In genomic region chr20:4101910-4102309, GRCh38 we compare ENCODE assay signal across 9 cellular contexts. TPM values are rescaled to one million over a fixed set of nuclear protein-coding genes. Genes with fewer than 3 reads are reported as not detected.
DNase-seq lines count a peak whose midpoint lies in the region; ATAC-seq and TF ChIP-seq lines count a peak whose summit lies in the region.
"Had no signal": no experiment of that assay in that cellular context is flagged by ENCODE, and none has a peak within 500 bp of the region (broad histone marks: within the 10 kb centered on the region; RNA-seq: fewer than 3 reads in every experiment).

No MANE protein-coding gene starts in this region.

- no peaks in the 10 kb centered on the region for H3K27me3 ChIP-seq in ACC112 (ENCODE audit: insufficient read depth, low read length)
- H3K27me3 ChIP-seq in IMR-90 (ENCODE audit: control insufficient read depth, insufficient read depth, low read length) = no peaks in the 10 kb centered on the region
- no peaks in the 10 kb centered on the region for H3K27me3 ChIP-seq in smooth muscle cell (ENCODE audit: low read depth)
- H3K27me3 ChIP-seq in left lung = no peaks in the 10 kb centered on the region
- no peaks in the 10 kb centered on the region for H3K27me3 ChIP-seq in hepatocyte
- H3K27me3 ChIP-seq: BLaER1 had no signal

- no peak overlapping the region for H3K18ac ChIP-seq in IMR-90 (ENCODE audit: low read depth, low read length)

- no peak for ATAC-seq in IMR-90 (ENCODE audit: low read depth)
- ATAC-seq in left lung = no peak

- H2AK9ac ChIP-seq in IMR-90 (replicated peaks; ENCODE audit: low read depth, low read length, poor library complexity) = no peak overlapping the region

- dilution Hi-C loops in IMR-90 (cut with HindIII; ENCODE audit: low sequenced_read_pairs, unreplicated experiment) = no loop called here

- H4K8ac ChIP-seq in IMR-90 (ENCODE audit: low read depth in 2 of 2, low read length in 2 of 2) = no peak overlapping the region

- no peaks in the 10 kb centered on the region for H3K79me1 ChIP-seq in IMR-90 (ENCODE audit: low read depth in 1 of 2, low read length in 2 of 2)

- no peak for DNase-seq in IMR-90
- DNase-seq in epithelial cell of prostate (ENCODE audit: low read depth, low spot score) = no peak
- DNase-seq in smooth muscle cell (lab: John Stamatoyannopoulos, UW; ENCODE audit: unreplicated experiment) = no peak
- no peak for DNase-seq in left lung
- no peak for DNase-seq in hepatocyte (ENCODE audit: low spot score)
- DNase-seq: AML-193; CD4-positive, CD25-positive, alpha-beta regulatory T cell had no signal

- H3K36me3 ChIP-seq in ACC112 (ENCODE audit: insufficient read depth, low read length) (no peaks in the 10 kb centered on the region), IMR-90 (ENCODE audit: control insufficient read depth, insufficient read depth, low read length) (no peaks in the 10 kb centered on the region), smooth muscle cell (ENCODE audit: low read depth) (no peaks in the 10 kb centered on the region), left lung (no peaks in the 10 kb centered on the region), hepatocyte (replicated peaks; ENCODE audit: insufficient read depth, low read depth) (no peaks in the 10 kb centered on the region)
- H3K36me3 ChIP-seq: BLaER1 had no signal

- H3K4ac ChIP-seq in IMR-90 (ENCODE audit: low read depth, low read length) = no peak overlapping the region

- H4K91ac ChIP-seq in IMR-90 (ENCODE audit: insufficient read depth, low read depth, low read length) = no peak overlapping the region

- H3K9me3 ChIP-seq in IMR-90 (ENCODE audit: control insufficient read depth, insufficient read depth, low read length) = no peaks in the 10 kb centered on the region
- H3K9me3 ChIP-seq in smooth muscle cell (replicated peaks; ENCODE audit: low read depth) = no peaks in the 10 kb centered on the region
- no peaks in the 10 kb centered on the region for H3K9me3 ChIP-seq in left lung
- no peaks in the 10 kb centered on the region for H3K9me3 ChIP-seq in hepatocyte (ENCODE audit: low read depth)
- H3K9me3 ChIP-seq: BLaER1 had no signal

- no peak for TF ChIP-seq POLR2A in IMR-90 (IDR thresholded peaks at IDR 0.05; ENCODE audit: low read depth, low read length)

- peaks cover 9% of the 10 kb centered on the region for H3K9me1 ChIP-seq in IMR-90 (ENCODE audit: insufficient read depth, low read length)

- no peak overlapping the region for H3K23ac ChIP-seq in IMR-90 (ENCODE audit: low read depth, low read length)

- H3K27ac ChIP-seq in ACC112 (ENCODE audit: low read depth, low read length) (peak overlapping the region; percentile 80), IMR-90 (ENCODE audit: insufficient read depth, low read length) (no peak overlapping the region), epithelial cell of prostate (peak overlapping the region; percentile 49), smooth muscle cell (ENCODE audit: low read depth) (peak overlapping the region; percentile 48), left lung (no peak overlapping the region), hepatocyte (no peak overlapping the region)
- H3K27ac ChIP-seq: BLaER1 had no signal

- H3K4me2 ChIP-seq in IMR-90 (ENCODE audit: low read depth, low read length) = no peak overlapping the region
- H3K4me2 ChIP-seq in smooth muscle cell = no peak overlapping the region
- no peak overlapping the region for H3K4me2 ChIP-seq in hepatocyte
- H3K4me2 ChIP-seq: BLaER1 had no signal

- in situ Hi-C loops in IMR-90 (cut with MboI; ENCODE audit: low sequenced_read_pairs) = no loop called here

- BruUV-seq in IMR-90 (replicated peaks; lab: Mats Ljungman, UMichigan) = no TSS peak

- POLR2A ChIA-PET in IMR-90 (lab: Charles Lee; ENCODE audit: unreplicated experiment) = no interaction called here

- H3K9me2 ChIP-seq in hepatocyte (replicated peaks; ENCODE audit: insufficient read depth) = no peaks in the 10 kb centered on the region

- H2AK5ac ChIP-seq in IMR-90 (ENCODE audit: low read depth, low read length) = peak overlapping the region; percentile 48; the same call in 1 of the 2 replicates

- no peak overlapping the region for H2BK20ac ChIP-seq in IMR-90 (ENCODE audit: low read depth, low read length)

- no peak overlapping the region for H3K56ac ChIP-seq in IMR-90 (ENCODE audit: extremely low read depth, insufficient read depth, low read length)

- H4K20me1 ChIP-seq in IMR-90 (ENCODE audit: insufficient read depth, low read length) (no peaks in the 10 kb centered on the region), smooth muscle cell (ENCODE audit: low read depth) (no peaks in the 10 kb centered on the region), hepatocyte (ENCODE audit: insufficient read depth, poor library complexity, severe bottlenecking) (no peaks in the 10 kb centered on the region)
- H4K20me1 ChIP-seq: BLaER1 had no signal

- no CpG with 5 or more reads among the region's 2 CpGs for WGBS in IMR-90 (ENCODE audit: extremely low coverage in 2 of 2, insufficient read length in 1 of 2), 2 experiments
- 79% methylated on average over 2 of the region's 2 CpGs for WGBS in smooth muscle cell (ENCODE audit: low lambda C conversion rate)
- 95% methylated on average over 2 of the region's 2 CpGs for WGBS in hepatocyte (ENCODE audit: low lambda C conversion rate, missing lambda C conversion rate)

- H2BK15ac ChIP-seq in IMR-90 (ENCODE audit: low read depth, low read length) = no peak overlapping the region

- no peak for TF ChIP-seq RAD21 in IMR-90 (IDR thresholded peaks at IDR 0.05; ENCODE audit: low read length)

- no peaks in the 10 kb centered on the region for H3K79me2 ChIP-seq in ACC112 (ENCODE audit: control insufficient read depth, insufficient read depth, low read length, unreplicated experiment)
- H3K79me2 ChIP-seq in smooth muscle cell (ENCODE audit: low read depth) = no peaks in the 10 kb centered on the region
- no peaks in the 10 kb centered on the region for H3K79me2 ChIP-seq in hepatocyte

- H3K14ac ChIP-seq in IMR-90 (replicated peaks; ENCODE audit: low read depth, low read length) = no peak overlapping the region

- peak overlapping the region; percentile 82 for H2AFZ ChIP-seq in ACC112 (ENCODE audit: low read length, unreplicated experiment)
- peak overlapping the region; percentile 73 for H2AFZ ChIP-seq in IMR-90 (replicated peaks; ENCODE audit: low read length, poor library complexity)
- H2AFZ ChIP-seq in smooth muscle cell (ENCODE audit: low read depth) = no peak overlapping the region
- no peak overlapping the region for H2AFZ ChIP-seq in hepatocyte

- H3K9ac ChIP-seq in IMR-90 (ENCODE audit: low read depth, low read length) = no peak overlapping the region
- no peak overlapping the region for H3K9ac ChIP-seq in smooth muscle cell (ENCODE audit: low read depth)
- H3K9ac ChIP-seq: BLaER1 had no signal

- no peaks in the 10 kb centered on the region for H3F3A ChIP-seq in smooth muscle cell (ENCODE audit: low read depth)

- no peak overlapping the region for H4K5ac ChIP-seq in IMR-90 (ENCODE audit: low read depth, low read length)

- H2BK120ac ChIP-seq in IMR-90 (ENCODE audit: low read depth, low read length) = no peak overlapping the region

- H3K4me1 ChIP-seq in ACC112 (ENCODE audit: control insufficient read depth, insufficient read depth, low read length, unreplicated experiment) = peaks cover 17% of the 10 kb centered on the region
- peaks cover 4% of the 10 kb centered on the region for H3K4me1 ChIP-seq in IMR-90 (ENCODE audit: control insufficient read depth, insufficient read depth, low read length)
- no peaks in the 10 kb centered on the region for H3K4me1 ChIP-seq in smooth muscle cell (ENCODE audit: low read depth)
- no peaks in the 10 kb centered on the region for H3K4me1 ChIP-seq in left lung
- no peaks in the 10 kb centered on the region for H3K4me1 ChIP-seq in hepatocyte (ENCODE audit: insufficient read depth)
- H3K4me1 ChIP-seq: BLaER1 had no signal

- H2BK5ac ChIP-seq in IMR-90 (ENCODE audit: low read depth, low read length, poor library complexity, severe bottlenecking) = no peak overlapping the region

- CTCF ChIA-PET in IMR-90 (lab: Yijun Ruan, JAX) = interaction anchor here (1.4 kb wide), 1 partner anchor 11 kb away, joined by 3 read pairs; no protein-coding TSS in a partner anchor

- no peak overlapping the region for H3K4me3 ChIP-seq in ACC112 (ENCODE audit: low read depth, low read length)
- no peak overlapping the region for H3K4me3 ChIP-seq in IMR-90 (ENCODE audit: insufficient read depth, low read depth, low read length)
- H3K4me3 ChIP-seq in smooth muscle cell = no peak overlapping the region
- H3K4me3 ChIP-seq in left lung = no peak overlapping the region
- no peak overlapping the region for H3K4me3 ChIP-seq in hepatocyte
- H3K4me3 ChIP-seq: BLaER1 had no signal

- no peak for TF ChIP-seq CTCF in IMR-90 (conservative IDR thresholded peaks at IDR 0.05; ENCODE audit: low read depth, low read length)
- no peak for TF ChIP-seq CTCF in smooth muscle cell (IDR thresholded peaks at IDR 0.05; ENCODE audit: borderline replicate concordance, insufficient read depth, poor library complexity, severe bottlenecking)
- TF ChIP-seq CTCF in left lung (IDR thresholded peaks at IDR 0.05) = no peak
- TF ChIP-seq CTCF in hepatocyte (IDR thresholded peaks at IDR 0.05; ENCODE audit: poor library complexity) = no peak

- intact Hi-C loops in IMR-90 (cut with micrococcal nuclease) (no loop called here), left lung (cut with DNase I) (no loop called here)

TF ChIP-seq in IMR-90, 13 proteins besides CTCF, POLR2A, EP300 and RAD21:
- no peak for TF ChIP-seq ELK1 (IDR thresholded peaks at IDR 0.05; ENCODE audit: borderline replicate concordance, low read depth, low read length)
TF ChIP-seq in IMR-90: peak in this region for 0.

RNA-seq across cellular contexts. Expression of gene SMOX, which starts 46.7 kb away (rescaled TPM):
- total RNA-seq in IMR-90 (2012; rRNA removed) = 8.2 and 9.4 TPM in 2 replicates
- 18.0 and 21.2 TPM in 2 replicates for polyA plus RNA-seq in IMR-90 (2012; rRNA removed)
- polyA plus RNA-seq in IMR-90 (2012; cell fraction: cytosol; rRNA removed) = 21.7 and 23.3 TPM in 2 replicates
- 21.1 and 27.3 TPM in 2 replicates for polyA plus RNA-seq in IMR-90 (2012; cell fraction: nucleus; rRNA removed; ENCODE audit: low replicate concordance)
- 11.5 and 18.2 TPM in 2 replicates for total RNA-seq in smooth muscle cell
- 30.6 and 36.1 TPM in 2 replicates for polyA plus RNA-seq in smooth muscle cell
- total RNA-seq in left lung = 1 to 10 TPM; 3.0 to 6.8 TPM
- total RNA-seq in hepatocyte = 14.5 and 25.8 TPM in 2 replicates
- 45.0 and 51.1 TPM in 2 replicates for polyA plus RNA-seq in hepatocyte

Comparison
In these comparisons a context has a peak if more than half of its experiments do, and no peak if none do; other contexts are left out.
1. H2AFZ ChIP-seq: peak in ACC112 (single experiment) and IMR-90 (single experiment); none in smooth muscle cell (single experiment) and hepatocyte (single experiment).
2. H3K27ac ChIP-seq: peak in ACC112 (single experiment), epithelial cell of prostate (single experiment) and smooth muscle cell (single experiment); none in IMR-90 (single experiment), left lung (0 of 2) and hepatocyte (single experiment).